In genomic region chr16:8963825-8964441, GRCh38 we compare ENCODE assay signal across 1 cellular context.
TF ChIP-seq lines count a peak whose summit lies in the region.

TSS of gene USP7 (minus strand) at chr16:8963906. CDS start at chr16:8963285, 621 bp downstream.

TF ChIP-seq in HepG2, 621 proteins besides CTCF, POLR2A, EP300 and RAD21 (continued from another document and continues in another):
- TF ChIP-seq ZNF225 (CRISPR knock-in tag; IDR thresholded peaks at IDR 0.05) (no peak), TAF1 (CRISPR knock-in tag; IDR thresholded peaks at IDR 0.05) (peak; percentile 88), ZNF777 (CRISPR knock-in tag; IDR thresholded peaks at IDR 0.05) (peak; percentile 55; the same call in 1 of the 2 replicates), HNRNPH1 (optimal IDR thresholded peaks at IDR 0.05; ENCODE audit: low read depth, low read length) (no peak), ZSCAN21 (CRISPR knock-in tag; IDR thresholded peaks at IDR 0.05; ENCODE audit: borderline replicate concordance) (peak; percentile 82; the same call in 1 of the 2 replicates), FOXK1 (CRISPR knock-in tag; IDR thresholded peaks at IDR 0.05; ENCODE audit: borderline replicate concordance, low read depth) (no peak), ZNF350 (CRISPR knock-in tag; IDR thresholded peaks at IDR 0.05; ENCODE audit: borderline replicate concordance, low read depth) (no peak; the same call in 1 of the 2 replicates), SETDB1 (CRISPR knock-in tag; IDR thresholded peaks at IDR 0.05; ENCODE audit: borderline replicate concordance) (no peak), ZNF768 (CRISPR knock-in tag; IDR thresholded peaks at IDR 0.05) (peak; percentile 61), SMC3 (IDR thresholded peaks at IDR 0.05; ENCODE audit: low read length) (no peak), MAF1 (CRISPR knock-in tag; IDR thresholded peaks at IDR 0.05; ENCODE audit: borderline replicate concordance) (no peak), PTBP1 (IDR thresholded peaks at IDR 0.05; ENCODE audit: low read depth, low read length, poor library complexity, severe bottlenecking) (peak; percentile 48), NR3C1 (CRISPR knock-in tag; IDR thresholded peaks at IDR 0.05) (no peak), SRY (CRISPR knock-in tag; IDR thresholded peaks at IDR 0.05) (no peak; the same call in none of the 2 replicates), PRDM4 (CRISPR knock-in tag; IDR thresholded peaks at IDR 0.05; ENCODE audit: borderline replicate concordance) (no peak), PLRG1 (conservative IDR thresholded peaks at IDR 0.05) (no peak), HINFP (CRISPR knock-in tag; IDR thresholded peaks at IDR 0.05; ENCODE audit: low read depth) (peak; percentile 79; the same call in 1 of the 2 replicates), ZNF598 (CRISPR knock-in tag; IDR thresholded peaks at IDR 0.05; ENCODE audit: borderline replicate concordance) (0 out of 2 replicates have a peak, but pooled peaks have one; percentile 34), AHR (CRISPR knock-in tag; IDR thresholded peaks at IDR 0.05) (no peak), MLLT10 (CRISPR knock-in tag; IDR thresholded peaks at IDR 0.05) (no peak), U2AF1 (optimal IDR thresholded peaks at IDR 0.05; ENCODE audit: low read depth, low read length) (no peak), ARID3A (IDR thresholded peaks at IDR 0.05; ENCODE audit: low read depth, low read length) (no peak), SRSF1 (optimal IDR thresholded peaks at IDR 0.05; ENCODE audit: low read depth, low read length) (no peak), PATZ1 (CRISPR knock-in tag; IDR thresholded peaks at IDR 0.05) (peak; percentile 93), FOXP1 (IDR thresholded peaks at IDR 0.05) (no peak), FOXP1 (CRISPR knock-in tag; IDR thresholded peaks at IDR 0.05) (0 out of 2 replicates have a peak, but pooled peaks have one; percentile 4), AGO1 (IDR thresholded peaks at IDR 0.05; ENCODE audit: low read depth, low read length, poor library complexity, severe bottlenecking) (no peak), ZNF446 (CRISPR knock-in tag; IDR thresholded peaks at IDR 0.05) (peak; percentile 89), YY1 (IDR thresholded peaks at IDR 0.05; ENCODE audit: insufficient read depth, insufficient replicate concordance, low read depth, low read length) (peak; percentile 97), GLMP (CRISPR knock-in tag; IDR thresholded peaks at IDR 0.05; ENCODE audit: borderline replicate concordance) (0 out of 2 replicates have a peak, but pooled peaks have one; percentile 16), MED1 (CRISPR knock-in tag; IDR thresholded peaks at IDR 0.05) (peak; percentile 51), ZNF12 (CRISPR knock-in tag; IDR thresholded peaks at IDR 0.05) (no peak), ETS1 (CRISPR knock-in tag; IDR thresholded peaks at IDR 0.05) (peak; percentile 46; the same call in 1 of the 2 replicates), RFX1 (IDR thresholded peaks at IDR 0.05) (no peak), ZBTB26 (CRISPR knock-in tag; IDR thresholded peaks at IDR 0.05; ENCODE audit: borderline replicate concordance) (peak; percentile 68; the same call in 1 of the 2 replicates), RXRB (CRISPR knock-in tag; IDR thresholded peaks at IDR 0.05; ENCODE audit: borderline replicate concordance) (peak; percentile 30; the same call in 1 of the 2 replicates), CBX5 (CRISPR knock-in tag; IDR thresholded peaks at IDR 0.05; ENCODE audit: borderline replicate concordance) (peak; percentile 60; the same call in 1 of the 2 replicates), TARDBP (CRISPR knock-in tag; IDR thresholded peaks at IDR 0.05) (no peak), THAP9 (CRISPR knock-in tag; IDR thresholded peaks at IDR 0.05; ENCODE audit: borderline replicate concordance) (no peak; the same call in 1 of the 2 replicates), ATM (IDR thresholded peaks at IDR 0.05; ENCODE audit: borderline replicate concordance) (no peak), E2F5 (CRISPR knock-in tag; conservative IDR thresholded peaks at IDR 0.05) (no peak; the same call in 1 of the 2 replicates), ZMYM3 (CRISPR knock-in tag; IDR thresholded peaks at IDR 0.05) (no peak), NR2F2 (IDR thresholded peaks at IDR 0.05; ENCODE audit: borderline replicate concordance, low read depth) (no peak), ZNF788 (CRISPR knock-in tag; IDR thresholded peaks at IDR 0.05; ENCODE audit: borderline replicate concordance) (peak; percentile 86; the same call in 1 of the 2 replicates), ELF1 (CRISPR knock-in tag; IDR thresholded peaks at IDR 0.05) (peak; percentile 43), ADNP (CRISPR knock-in tag; IDR thresholded peaks at IDR 0.05) (no peak), HOXA7 (CRISPR knock-in tag; IDR thresholded peaks at IDR 0.05) (no peak), KDM6A (CRISPR knock-in tag; IDR thresholded peaks at IDR 0.05; ENCODE audit: low read depth) (no peak), ZBTB20 (CRISPR knock-in tag; IDR thresholded peaks at IDR 0.05; ENCODE audit: borderline replicate concordance, low read depth) (no peak), POGK (CRISPR knock-in tag; conservative IDR thresholded peaks at IDR 0.05) (peak; percentile 17; the same call in 1 of the 2 replicates)
